ENCODE assay signal across 1 cellular context in genomic region chrX:78331708-78332107, GRCh38.
TF ChIP-seq lines count a peak whose summit lies in the region.

No MANE protein-coding gene starts in this region.

TF ChIP-seq in GM12878, 131 proteins besides CTCF, POLR2A, EP300 and RAD21:
- TF ChIP-seq SPI1 (IDR thresholded peaks at IDR 0.05; ENCODE audit: borderline replicate concordance, insufficient read depth, low read depth, low read length) (peak; percentile 23; the same call in 1 of the 2 replicates), SMAD5 (IDR thresholded peaks at IDR 0.05; ENCODE audit: low read depth) (no peak), EED (IDR thresholded peaks at IDR 0.05; ENCODE audit: low read depth) (0 out of 2 replicates have a peak, but pooled peaks have one; percentile 29), MAX (IDR thresholded peaks at IDR 0.05; ENCODE audit: low read depth, low read length) (no peak), TCF7 (IDR thresholded peaks at IDR 0.05; ENCODE audit: borderline replicate concordance) (no peak), ZNF622 (IDR thresholded peaks at IDR 0.05) (no peak), RUNX3 (IDR thresholded peaks at IDR 0.05; ENCODE audit: low read length) (peak; percentile 28)
